9 cellular contexts compared by ENCODE assay signal in genomic region chr6:11092654-11093053, GRCh38. TPM values are rescaled to one million over a fixed set of nuclear protein-coding genes. Genes with fewer than 3 reads are reported as not detected.
A peak's percentile ranks its signal among the peaks of the same experiment; 100 is the strongest.
DNase-seq lines count a peak whose midpoint lies in the region; ATAC-seq and TF ChIP-seq lines count a peak whose summit lies in the region.
"Had no signal": no experiment of that assay in that cellular context is flagged by ENCODE, and none has a peak within 500 bp of the region (broad histone marks: within the 10 kb centered on the region; RNA-seq: fewer than 3 reads in every experiment).

No MANE protein-coding gene starts in this region.

- ATAC-seq in central memory CD8-positive, alpha-beta T cell (replicated peaks; ENCODE audit: extremely low read depth, poor library complexity, severe bottlenecking): no peak
- ATAC-seq in naive thymus-derived CD4-positive, alpha-beta T cell: no peak
- ATAC-seq in GM18858 (IDR thresholded peaks at IDR 0.05; ENCODE audit: unreplicated experiment) (no peak), HG02759 (IDR thresholded peaks at IDR 0.05; ENCODE audit: unreplicated experiment) (no peak), HG03280 (IDR thresholded peaks at IDR 0.05; ENCODE audit: unreplicated experiment) (no peak)

- peak overlapping the region; percentile 96 for H3K4me3 Mint-ChIP-seq in central memory CD8-positive, alpha-beta T cell
- H3K4me3 Mint-ChIP-seq in naive thymus-derived CD4-positive, alpha-beta T cell: peak overlapping the region; percentile 83 to 98 (median 97)

- peak overlapping the region; percentile 99 for H3K4me3 ChIP-seq in AG04450 (ENCODE audit: low read depth, low read length)
- peak overlapping the region; percentile 83 for H3K4me3 ChIP-seq in Jurkat, Clone E6-1 (ENCODE audit: low read length)
- peak overlapping the region; percentile 97 for H3K4me3 ChIP-seq in naive thymus-derived CD4-positive, alpha-beta T cell (ENCODE audit: low read length)

- H3K9me3 Mint-ChIP-seq in central memory CD8-positive, alpha-beta T cell: no peaks in the 10 kb centered on the region
- no peaks in the 10 kb centered on the region for H3K9me3 Mint-ChIP-seq in naive thymus-derived CD4-positive, alpha-beta T cell

- peak overlapping the region; percentile 80 for H3K27ac ChIP-seq in AG04450 (ENCODE audit: low read depth, low read length)
- peak overlapping the region; percentile 88 for H3K27ac ChIP-seq in naive thymus-derived CD4-positive, alpha-beta T cell (ENCODE audit: low read depth, low read length)

- peaks cover 11 to 14% of the 10 kb centered on the region in 2 donors for H3K4me1 ChIP-seq in naive thymus-derived CD4-positive, alpha-beta T cell (ENCODE audit: control insufficient read depth in 2 of 2, insufficient read depth in 2 of 2, low read length in 2 of 2)

- DNase-seq in AG04450 (ENCODE audit: low read depth, low spot score) (no peak), NK-92 (lab: John Stamatoyannopoulos, UW; ENCODE audit: unreplicated experiment) (no peak)
- DNase-seq in Jurkat, Clone E6-1 (ENCODE audit: low read depth, low spot score): no peak
- no peak for DNase-seq in central memory CD8-positive, alpha-beta T cell (ENCODE audit: low spot score in 2 of 2)
- DNase-seq in naive thymus-derived CD4-positive, alpha-beta T cell: peak in 1 of 9 donors; percentile 1

- H3K36me3 ChIP-seq in naive thymus-derived CD4-positive, alpha-beta T cell (ENCODE audit: control insufficient read depth in 2 of 3, insufficient read depth in 3 of 3, low read length in 3 of 3): peaks cover 0 to 8% (median 0%) of the 10 kb centered on the region in 3 experiments

- peaks cover 6% of the 10 kb centered on the region for H3K36me3 Mint-ChIP-seq in central memory CD8-positive, alpha-beta T cell (ENCODE audit: insufficient read depth)
- H3K36me3 Mint-ChIP-seq in naive thymus-derived CD4-positive, alpha-beta T cell: peaks cover 0 to 7% (median 3%) of the 10 kb centered on the region in 5 donors

- POLR2A ChIA-PET in AG04450 (lab: Yijun Ruan, JAX): no interaction called here
- POLR2A ChIA-PET in naive thymus-derived CD4-positive, alpha-beta T cell (lab: Charles Lee): no interaction called here

- TF ChIP-seq CTCF in AG04450 (IDR thresholded peaks at IDR 0.05; ENCODE audit: low read depth, low read length): no peak

- no peaks in the 10 kb centered on the region for H3K27me3 Mint-ChIP-seq in central memory CD8-positive, alpha-beta T cell
- H3K27me3 Mint-ChIP-seq in naive thymus-derived CD4-positive, alpha-beta T cell: no peaks in the 10 kb centered on the region

- H3K4me1 Mint-ChIP-seq in central memory CD8-positive, alpha-beta T cell: peaks cover 33% of the 10 kb centered on the region
- peaks cover 21 to 34% (median 25%) of the 10 kb centered on the region in 7 donors for H3K4me1 Mint-ChIP-seq in naive thymus-derived CD4-positive, alpha-beta T cell

- no peaks in the 10 kb centered on the region for H3K27me3 ChIP-seq in AG04450 (ENCODE audit: control insufficient read depth, insufficient read depth, low read length)
- no peaks in the 10 kb centered on the region for H3K27me3 ChIP-seq in naive thymus-derived CD4-positive, alpha-beta T cell (ENCODE audit: control insufficient read depth in 2 of 2, insufficient read depth in 2 of 2, low read length in 2 of 2)

- CTCF ChIA-PET in AG04450 (lab: Charles Lee): interaction anchor here (1.6 kb wide), 1 partner anchor 403 kb away, joined by 14 read pairs; no protein-coding TSS in a partner anchor
- CTCF ChIA-PET in naive thymus-derived CD4-positive, alpha-beta T cell (lab: Charles Lee): interaction anchor here (1.2 to 1.3 kb wide), 2 partner anchors 9 to 289 kb away, joined by 3 to 7 read pairs; no protein-coding TSS in a partner anchor

- peak overlapping the region; percentile 96 for H3K27ac Mint-ChIP-seq in central memory CD8-positive, alpha-beta T cell (ENCODE audit: low read depth)
- peak overlapping the region; percentile 85 to 98 (median 94) for H3K27ac Mint-ChIP-seq in naive thymus-derived CD4-positive, alpha-beta T cell

- no peaks in the 10 kb centered on the region; the same call in 1 of the 2 replicates for H3K9me3 ChIP-seq in AG04450 (ENCODE audit: control insufficient read depth, insufficient read depth, low read length)
- no peaks in the 10 kb centered on the region for H3K9me3 ChIP-seq in naive thymus-derived CD4-positive, alpha-beta T cell (ENCODE audit: control insufficient read depth in 2 of 3, low read length in 3 of 3)

- intact Hi-C loops in naive thymus-derived CD4-positive, alpha-beta T cell (cut with micrococcal nuclease): loop anchor here (1.0 to 10.0 kb wide), 16 partner anchors 23 to 1025 kb away; partner anchors contain the start of genes MAK (in 2 of the 2), NEDD9 (in 2 of the 2), TMEM14B (in 2 of the 2) and TMEM170B (in 2 of the 2)

RNA-seq across cellular contexts. Expression of gene SMIM13, which starts 1.0 kb away (rescaled TPM):
- polyA plus RNA-seq in AG04450 (2011; rRNA removed): 8.0 and 9.0 TPM in 2 replicates
- 4.3 and 8.5 TPM in 2 replicates for polyA minus RNA-seq in AG04450 (2011; rRNA and poly(A)+ RNA removed)
- polyA plus RNA-seq in Jurkat, Clone E6-1 (2012; ENCODE audit: insufficient read depth, insufficient read length): 12.7 TPM
- 1 to 10 TPM; 4.0 to 9.9 (median 4.4) TPM for total RNA-seq in naive thymus-derived CD4-positive, alpha-beta T cell
- 1 to 10 TPM in 1 of 2 donors, under 1 TPM in 1; 0.64 to 1.9 TPM for polyA plus RNA-seq in naive thymus-derived CD4-positive, alpha-beta T cell

RNA-seq across cellular contexts. Expression of gene ERVFRD-1, which starts 18.9 kb away (rescaled TPM):
- polyA plus RNA-seq in AG04450 (2011; rRNA removed): not detected in 2 replicates
- not detected in 2 replicates for polyA minus RNA-seq in AG04450 (2011; rRNA and poly(A)+ RNA removed)
- not detected for polyA plus RNA-seq in Jurkat, Clone E6-1 (2012; ENCODE audit: insufficient read depth, insufficient read length)
- under 1 TPM in 1 of 5 experiments, not detected in 4; 0.11 TPM for total RNA-seq in naive thymus-derived CD4-positive, alpha-beta T cell
- under 1 TPM; 0.33 TPM for polyA plus RNA-seq in naive thymus-derived CD4-positive, alpha-beta T cell
- total RNA-seq: LHCN-M2 had no signal

RNA-seq across cellular contexts. Expression of gene ELOVL2, which starts 48.5 kb away (rescaled TPM):
- 2.4 and 2.9 TPM in 2 replicates for polyA plus RNA-seq in AG04450 (2011; rRNA removed)
- 1.3 and 1.6 TPM in 2 replicates for polyA minus RNA-seq in AG04450 (2011; rRNA and poly(A)+ RNA removed)
- 12.8 TPM for polyA plus RNA-seq in Jurkat, Clone E6-1 (2012; ENCODE audit: insufficient read depth, insufficient read length)
- total RNA-seq in naive thymus-derived CD4-positive, alpha-beta T cell: not detected
- polyA plus RNA-seq in naive thymus-derived CD4-positive, alpha-beta T cell: not detected
